In genomic region chr15:38427380-38427779, GRCh38 we compare ENCODE assay signal across 14 cellular contexts.
"Had no signal": no experiment of that assay in that cellular context is flagged by ENCODE, and none has a peak within 500 bp of the region (broad histone marks: within the 10 kb centered on the region; RNA-seq: fewer than 3 reads in every experiment).

No MANE protein-coding gene starts in this region.

- H3K9me3 ChIP-seq: gastrocnemius medialis, stomach had no signal

- H3K9ac ChIP-seq: parathyroid adenoma had no signal

- H3K4me3 ChIP-seq: coronary artery, gastrocnemius medialis, heart right ventricle, stomach had no signal

- H3K36me3 ChIP-seq: gastrocnemius medialis, heart right ventricle, stomach had no signal

- ATAC-seq: gastrocnemius medialis, heart right ventricle had no signal

- H3K4me1 ChIP-seq: gastrocnemius medialis, heart right ventricle, parathyroid adenoma, stomach had no signal

- H3K27ac ChIP-seq: coronary artery, gastrocnemius medialis, heart right ventricle, parathyroid adenoma, stomach had no signal

- H2AFZ ChIP-seq: parathyroid adenoma had no signal

- H3K27me3 ChIP-seq: gastrocnemius medialis, heart right ventricle, stomach had no signal

- DNase-seq: activated CD4-positive, alpha-beta memory T cell treated with anti-CD3 and anti-CD28 coated beads, Interleukin-2, amount 10 ng/mL, durations not matched to agents 7 days and 5 days; activated CD4-positive, alpha-beta T cell treated with anti-CD3 and anti-CD28 coated beads for 1 hour; activated CD8-positive, alpha-beta memory T cell treated with anti-CD3 and anti-CD28 coated beads, Interleukin-2, amount 50 U/mL, for 48 hours; effector CD4-positive, alpha-beta T cell; gastrocnemius medialis; heart right ventricle; naive B cell; stimulated activated CD4-positive, alpha-beta T cell treated with anti-CD3 and anti-CD28 coated beads, Interleukin-4, amount 100 ng/mL, for 1 hour; stimulated activated CD8-positive, alpha-beta memory T cell treated with anti-CD3 and anti-CD28 coated beads, Interleukin-4, amount 100 ng/mL, for 48 hours; stomach; T-helper 9 cell had no signal

- H3K79me2 ChIP-seq: parathyroid adenoma had no signal

- FAIRE-seq: urothelium cell line had no signal
